Comparison of ENCODE assay signal across 8 cellular contexts in the genomic region with DNA sequence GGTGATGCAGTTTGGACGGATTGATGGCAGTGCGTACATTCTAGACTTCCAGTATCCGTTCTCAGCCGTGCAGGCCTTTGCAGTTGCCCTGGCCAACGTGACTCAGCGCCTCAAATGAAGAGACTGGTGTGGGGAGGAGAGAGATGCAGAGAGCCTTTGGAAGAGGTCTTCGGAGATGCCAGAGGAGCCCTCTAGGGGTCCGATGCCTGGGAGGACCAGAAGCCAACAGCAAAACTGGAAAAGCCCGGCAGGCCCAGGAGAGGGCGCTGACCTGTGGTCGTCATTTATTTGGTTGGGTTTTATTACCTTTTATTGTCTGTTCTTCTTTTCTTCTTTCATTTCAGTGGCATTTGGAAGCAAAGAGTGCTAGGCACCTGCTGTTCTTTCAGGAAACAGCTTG. TPM values are rescaled to one million over a fixed set of nuclear protein-coding genes. Genes with fewer than 3 reads are reported as not detected.
DNase-seq lines count a peak whose midpoint lies in the region; ATAC-seq and TF ChIP-seq lines count a peak whose summit lies in the region.
"Had no signal": no experiment of that assay in that cellular context is flagged by ENCODE, and none has a peak within 500 bp of the region (broad histone marks: within the 10 kb centered on the region; RNA-seq: fewer than 3 reads in every experiment).

No MANE protein-coding gene starts in this region.

- no peak for ATAC-seq in GM21529 (IDR thresholded peaks at IDR 0.05; ENCODE audit: unreplicated experiment)
- no peak for ATAC-seq in HG02840 (IDR thresholded peaks at IDR 0.05; ENCODE audit: low FRiP score, unreplicated experiment)

- no peak overlapping the region for H3K4me3 Mint-ChIP-seq in chondrocyte (ENCODE audit: unreplicated experiment)
- no peak overlapping the region for H3K4me3 Mint-ChIP-seq in nephron progenitor cell

- TF ChIP-seq CTCF in GM12872 (IDR thresholded peaks at IDR 0.05; ENCODE audit: insufficient read depth, low read depth, low read length) (peak; percentile 22; the same call in 2 of the 3 replicates), chondrocyte (IDR thresholded peaks at IDR 0.05) (peak; percentile 46), nephron progenitor cell (IDR thresholded peaks at IDR 0.05) (peak; percentile 61)

- no peaks in the 10 kb centered on the region for H3K4me1 Mint-ChIP-seq in chondrocyte (ENCODE audit: low read depth)
- no peaks in the 10 kb centered on the region for H3K4me1 Mint-ChIP-seq in nephron progenitor cell

- no peaks in the 10 kb centered on the region for H3K27me3 Mint-ChIP-seq in chondrocyte (ENCODE audit: low read depth)
- H3K27me3 Mint-ChIP-seq in nephron progenitor cell (ENCODE audit: low read depth, poor library complexity), result peaks cover 2% of the 10 kb centered on the region

- H3K27ac Mint-ChIP-seq in chondrocyte (ENCODE audit: unreplicated experiment) (no peak overlapping the region), nephron progenitor cell (no peak overlapping the region)

- peaks cover 36% of the 10 kb centered on the region for H3K36me3 Mint-ChIP-seq in chondrocyte (ENCODE audit: low read depth)
- peaks cover 59% of the 10 kb centered on the region for H3K36me3 Mint-ChIP-seq in nephron progenitor cell (ENCODE audit: low read depth)

- H3K9me3 Mint-ChIP-seq in chondrocyte (ENCODE audit: low read depth) (no peaks in the 10 kb centered on the region), nephron progenitor cell (no peaks in the 10 kb centered on the region)

- DNase-seq in NCI-H146 (lab: John Stamatoyannopoulos, UW), result peak; percentile 49
- DNase-seq in chondrocyte (ENCODE audit: low spot score), result no peak
- DNase-seq in nephron progenitor cell, result peak; percentile 36
- no peak for DNase-seq in ureter (ENCODE audit: low spot score)
- DNase-seq: effector CD4-positive, alpha-beta T cell had no signal

RNA-seq across cellular contexts. Expression of gene TMEM181, which starts 53.3 kb away (rescaled TPM):
- 39.0 to 42.2 TPM (median 41.6 TPM) in 3 replicates for total RNA-seq in chondrocyte
- 38.3 TPM for total RNA-seq in ureter

Comparison
In these comparisons a context has a peak if more than half of its experiments do, and no peak if none do; other contexts are left out.
1. DNase-seq: peak in NCI-H146 (single experiment) and nephron progenitor cell (single experiment); none in chondrocyte (single experiment) and ureter (single experiment).
2. Peak in every context shown above with its lines, with median percentiles within 50 percentile points of each other: CTCF ChIP-seq.